ENCODE assay signal across 10 cellular contexts in the genomic region with DNA sequence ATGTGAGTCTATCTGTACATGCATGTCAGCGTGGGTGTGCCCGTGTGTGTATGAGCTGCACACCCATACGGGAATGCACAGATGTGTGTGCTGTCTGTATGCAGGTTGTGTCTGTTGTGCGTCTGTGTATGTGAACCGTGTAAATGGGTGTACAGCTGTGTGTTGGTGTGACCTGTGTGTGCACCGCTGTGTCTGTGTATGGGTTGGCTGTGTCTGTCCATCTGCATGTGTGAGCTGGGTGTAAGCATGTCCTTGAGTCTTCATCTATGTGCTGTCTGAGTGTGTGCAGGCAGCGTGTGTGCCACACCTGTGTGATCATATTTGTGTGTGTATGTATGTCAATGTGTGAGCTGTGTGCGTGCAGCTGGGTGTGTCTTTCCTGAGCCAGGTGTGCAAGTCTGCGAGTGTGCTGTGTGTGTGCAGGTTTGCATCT. TPM values are rescaled to one million over a fixed set of nuclear protein-coding genes. Genes with fewer than 3 reads are reported as not detected.
DNase-seq lines count a peak whose midpoint lies in the region; ATAC-seq and TF ChIP-seq lines count a peak whose summit lies in the region.
"Had no signal": no experiment of that assay in that cellular context is flagged by ENCODE, and none has a peak within 500 bp of the region (broad histone marks: within the 10 kb centered on the region; RNA-seq: fewer than 3 reads in every experiment).

No MANE protein-coding gene starts in this region.

- peak overlapping the region; percentile 82 for H3K4me3 Mint-ChIP-seq in chondrocyte (ENCODE audit: unreplicated experiment)
- H3K4me3 Mint-ChIP-seq in mesothelial cell of epicardium = peak overlapping the region; percentile 76
- H3K4me3 Mint-ChIP-seq in activated CD4-positive, alpha-beta T cell treated with anti-CD3 and anti-CD28 coated beads for 36 hours = no peak overlapping the region
- H3K4me3 Mint-ChIP-seq: activated T-cell treated with anti-CD3 and anti-CD28 coated beads, Interleukin-2, amount 50 U/mL, for 24 hours had no signal

- WGBS in upper lobe of left lung, 2 donors = 81 to 82% methylated on average over 8 to 9 of the region's 9 CpGs

- H3K27ac ChIP-seq in cardiac muscle cell = no peak overlapping the region
- H3K27ac ChIP-seq in upper lobe of left lung = peak overlapping the region; percentile 67 to 87 (median 82)

- H3K9me3 Mint-ChIP-seq in chondrocyte (ENCODE audit: low read depth) = no peaks in the 10 kb centered on the region
- no peaks in the 10 kb centered on the region for H3K9me3 Mint-ChIP-seq in mesothelial cell of epicardium
- no peaks in the 10 kb centered on the region for H3K9me3 Mint-ChIP-seq in activated CD4-positive, alpha-beta T cell treated with anti-CD3 and anti-CD28 coated beads for 36 hours (ENCODE audit: low read depth)
- H3K9me3 Mint-ChIP-seq: activated T-cell treated with anti-CD3 and anti-CD28 coated beads, Interleukin-2, amount 50 U/mL, for 24 hours had no signal

- H3K4me1 Mint-ChIP-seq in chondrocyte (ENCODE audit: low read depth) = peaks cover 43% of the 10 kb centered on the region
- peaks cover 25% of the 10 kb centered on the region for H3K4me1 Mint-ChIP-seq in mesothelial cell of epicardium
- H3K4me1 Mint-ChIP-seq in activated CD4-positive, alpha-beta T cell treated with anti-CD3 and anti-CD28 coated beads for 36 hours = peaks cover 15% of the 10 kb centered on the region

- CTCF ChIA-PET in activated CD4-positive, alpha-beta T cell treated with anti-CD3 and anti-CD28 coated beads for 36 hours (lab: Charles Lee) = no interaction called here

- H3K4me1 ChIP-seq in cardiac muscle cell (ENCODE audit: low read depth) (no peaks in the 10 kb centered on the region), upper lobe of left lung (peaks cover 23 to 44% (median 26%) of the 10 kb centered on the region in 4 donors)

- H3K27me3 Mint-ChIP-seq in chondrocyte (ENCODE audit: low read depth) = no peaks in the 10 kb centered on the region
- H3K27me3 Mint-ChIP-seq in mesothelial cell of epicardium (ENCODE audit: low read depth) = no peaks in the 10 kb centered on the region
- H3K27me3 Mint-ChIP-seq in activated CD4-positive, alpha-beta T cell treated with anti-CD3 and anti-CD28 coated beads for 36 hours = peaks cover 51% of the 10 kb centered on the region

- H3K4me3 ChIP-seq in cardiac muscle cell (peak overlapping the region; percentile 88), upper lobe of left lung (peak overlapping the region in 3 of 4 donors; percentile 56 to 62 (median 60))

- TF ChIP-seq POLR2A in upper lobe of left lung (IDR thresholded peaks at IDR 0.05) = no peak

- H3K27ac Mint-ChIP-seq in chondrocyte (ENCODE audit: unreplicated experiment) (peak overlapping the region; percentile 56), mesothelial cell of epicardium (peak overlapping the region; percentile 86)
- H3K27ac Mint-ChIP-seq in activated CD4-positive, alpha-beta T cell treated with anti-CD3 and anti-CD28 coated beads for 36 hours = no peak overlapping the region
- H3K27ac Mint-ChIP-seq: activated T-cell treated with anti-CD3 and anti-CD28 coated beads, Interleukin-2, amount 50 U/mL, for 24 hours had no signal

- POLR2A ChIA-PET in activated CD4-positive, alpha-beta T cell treated with anti-CD3 and anti-CD28 coated beads for 36 hours (lab: Charles Lee) = interaction anchor here (0.6 kb wide), 1 partner anchor 1169 kb away, joined by 4 read pairs; no protein-coding TSS in a partner anchor

- no peak for ATAC-seq in upper lobe of left lung (ENCODE audit: low FRiP score in 2 of 2)
- no peak for ATAC-seq in activated CD4-positive, alpha-beta T cell treated with anti-CD3 and anti-CD28 coated beads for 36 hours

- DNase-seq in cardiac muscle cell (ENCODE audit: low read depth in 1 of 2, low spot score in 1 of 2) (no peak), cardiac septum (ENCODE audit: low spot score) (no peak), chondrocyte (ENCODE audit: low spot score) (no peak), mesothelial cell of epicardium (ENCODE audit: low spot score in 2 of 2, unreplicated experiment in 2 of 2) (no peak), upper lobe of left lung (no peak), SIG-M5 (lab: John Stamatoyannopoulos, UW) (no peak)
- DNase-seq in activated CD4-positive, CD25-positive, alpha-beta regulatory T cell (lab: John Stamatoyannopoulos, UW) = no peak
- DNase-seq in activated CD4-positive, alpha-beta T cell treated with anti-CD3 and anti-CD28 coated beads for 36 hours = no peak
- DNase-seq: activated T-cell treated with anti-CD3 and anti-CD28 coated beads, Interleukin-2, amount 50 U/mL, for 24 hours had no signal

- H3K36me3 Mint-ChIP-seq in chondrocyte (ENCODE audit: low read depth) (peaks cover 13% of the 10 kb centered on the region), mesothelial cell of epicardium (no peaks in the 10 kb centered on the region)
- no peaks in the 10 kb centered on the region for H3K36me3 Mint-ChIP-seq in activated CD4-positive, alpha-beta T cell treated with anti-CD3 and anti-CD28 coated beads for 36 hours (ENCODE audit: low read depth)

- H3K9me3 ChIP-seq in cardiac muscle cell (ENCODE audit: low read depth) (no peaks in the 10 kb centered on the region), upper lobe of left lung (no peaks in the 10 kb centered on the region)

- H3K36me3 ChIP-seq in cardiac muscle cell = no peaks in the 10 kb centered on the region
- no peaks in the 10 kb centered on the region for H3K36me3 ChIP-seq in upper lobe of left lung

- no peak for TF ChIP-seq EP300 in upper lobe of left lung (IDR thresholded peaks at IDR 0.05)

- no peaks in the 10 kb centered on the region for H3K27me3 ChIP-seq in cardiac muscle cell
- H3K27me3 ChIP-seq in upper lobe of left lung = peaks cover 0 to 27% (median 17%) of the 10 kb centered on the region in 4 donors

- intact Hi-C loops in cardiac septum (cut with DNase I) = no loop called here
- intact Hi-C loops in activated CD4-positive, alpha-beta T cell treated with anti-CD3 and anti-CD28 coated beads for 36 hours (cut with DNase I, micrococcal nuclease) = no loop called here

- no peak for TF ChIP-seq CTCF in cardiac muscle cell (IDR thresholded peaks at IDR 0.05; ENCODE audit: low read depth, low read length)
- no peak for TF ChIP-seq CTCF in chondrocyte (IDR thresholded peaks at IDR 0.05)
- no peak for TF ChIP-seq CTCF in mesothelial cell of epicardium (IDR thresholded peaks at IDR 0.05; ENCODE audit: unreplicated experiment)
- no peak for TF ChIP-seq CTCF in upper lobe of left lung (IDR thresholded peaks at IDR 0.05)

RNA-seq across cellular contexts. Expression of a gene that starts 1.6 kb away (rescaled TPM):
- total RNA-seq in cardiac muscle cell = 27.2 and 40.4 TPM in 2 replicates
- 19.9 and 28.5 TPM in 2 replicates for polyA plus RNA-seq in cardiac muscle cell
- total RNA-seq in cardiac septum = 60.0 TPM
- total RNA-seq in chondrocyte = 78.6 to 559 TPM (median 553 TPM) in 3 replicates
- 192 to 204 TPM (median 192 TPM) in 3 replicates for total RNA-seq in mesothelial cell of epicardium
- total RNA-seq in upper lobe of left lung = 10 to 100 TPM; 23.9 to 56.6 (median 43.1) TPM
- total RNA-seq in activated CD4-positive, alpha-beta T cell treated with anti-CD3 and anti-CD28 coated beads for 36 hours = under 1 TPM; 0.02 to 0.25 TPM

RNA-seq across cellular contexts. Expression of a gene that starts 33.0 kb away (rescaled TPM):
- total RNA-seq in cardiac muscle cell (0.70 and 1.9 TPM in 2 replicates), cardiac septum (0.27 TPM), chondrocyte (0.15 to 0.38 TPM in 2 of 3 replicates, not detected in the other), mesothelial cell of epicardium (2.1 to 2.4 TPM (median 2.1 TPM) in 3 replicates), upper lobe of left lung (1 to 10 TPM; 2.0 to 4.8 (median 2.3) TPM)
- 4.0 and 4.6 TPM in 2 replicates for polyA plus RNA-seq in cardiac muscle cell
- total RNA-seq in activated CD4-positive, alpha-beta T cell treated with anti-CD3 and anti-CD28 coated beads for 36 hours = under 1 TPM in 1 of 2 experiments, not detected in 1; 0.09 TPM
- total RNA-seq: M059J had no signal

Comparison
In these comparisons a context has a peak if more than half of its experiments do, and no peak if none do; other contexts are left out.
1. RNA of a gene that starts 1.6 kb away (total RNA-seq): 78.6 to 559 TPM in chondrocyte, 192 to 204 TPM in mesothelial cell of epicardium, 60.0 TPM in cardiac septum (single experiment), 23.9 to 56.6 TPM in upper lobe of left lung and 27.2 to 40.4 TPM in cardiac muscle cell; 0.02 to 0.25 TPM in activated CD4-positive, alpha-beta T cell treated with anti-CD3 and anti-CD28 coated beads for 36 hours; every median in the first group is over 10 times any median in the second.